11 cellular contexts compared by ENCODE assay signal in genomic region chr15:29870495-29871151, GRCh38. TPM values are rescaled to one million over a fixed set of nuclear protein-coding genes. Genes with fewer than 3 reads are reported as not detected.
DNase-seq lines count a peak whose midpoint lies in the region; ATAC-seq and TF ChIP-seq lines count a peak whose summit lies in the region.
"Had no signal": no experiment of that assay in that cellular context is flagged by ENCODE, and none has a peak within 500 bp of the region (broad histone marks: within the 10 kb centered on the region; RNA-seq: fewer than 3 reads in every experiment).

No MANE protein-coding gene starts in this region.

- H3K4me2 ChIP-seq in smooth muscle cell, result peak overlapping the region; percentile 19

- DNase-seq in NCI-H1092 (lab: John Stamatoyannopoulos, UW) (peak; percentile 1), dorsolateral prefrontal cortex (peak in 3 of 10 donors; percentile 41 to 54 (median 46)), left lung (no peak), smooth muscle cell (lab: John Stamatoyannopoulos, UW; ENCODE audit: unreplicated experiment) (no peak), LoVo (ENCODE audit: low spot score) (no peak), T1000 (lab: John Stamatoyannopoulos, UW) (no peak), activated T-cell treated with anti-CD3 and anti-CD28 coated beads for 4 hours (no peak)
- DNase-seq: activated T-cell treated with anti-CD3 and anti-CD28 coated beads, Interleukin-2, amount 50 U/mL, for 24 hours; NCI-H524; T-helper 1 cell had no signal

- H3K4me1 ChIP-seq in left lung (peaks cover 0 to 4% of the 10 kb centered on the region in 2 donors), smooth muscle cell (ENCODE audit: low read depth) (peaks cover 8% of the 10 kb centered on the region)

- TF ChIP-seq CTCF in dorsolateral prefrontal cortex (IDR thresholded peaks at IDR 0.05 in 54 of 56, conservative IDR thresholded peaks at IDR 0.05 in 2 of 56; ENCODE audit: low read depth in 1 of 56, partially characterized antibody in 56 of 56) (no peak), left lung (IDR thresholded peaks at IDR 0.05) (no peak), smooth muscle cell (IDR thresholded peaks at IDR 0.05; ENCODE audit: borderline replicate concordance, insufficient read depth, poor library complexity, severe bottlenecking) (no peak)

- no peak for ATAC-seq in left lung
- ATAC-seq in HG03280 (IDR thresholded peaks at IDR 0.05; ENCODE audit: unreplicated experiment), result no peak

- H3K79me2 ChIP-seq in smooth muscle cell (ENCODE audit: low read depth), result no peaks in the 10 kb centered on the region

- peak overlapping the region; percentile 49 for H2AFZ ChIP-seq in smooth muscle cell (ENCODE audit: low read depth)

- H4K20me1 ChIP-seq in smooth muscle cell (ENCODE audit: low read depth), result no peaks in the 10 kb centered on the region

- H3K4me3 ChIP-seq in dorsolateral prefrontal cortex (peak overlapping the region in 38 of 59 donors; percentile 0 to 43 (median 20)), left lung (no peak overlapping the region), smooth muscle cell (no peak overlapping the region)

- WGBS in smooth muscle cell (ENCODE audit: low lambda C conversion rate), result 38% methylated on average over 11 of the region's 11 CpGs

- H3K36me3 ChIP-seq in left lung, result no peaks in the 10 kb centered on the region
- H3K36me3 ChIP-seq in smooth muscle cell (ENCODE audit: low read depth), result no peaks in the 10 kb centered on the region

- H3K9me3 ChIP-seq in left lung, result no peaks in the 10 kb centered on the region
- H3K9me3 ChIP-seq in smooth muscle cell (replicated peaks; ENCODE audit: low read depth), result no peaks in the 10 kb centered on the region

- no peaks in the 10 kb centered on the region for H3F3A ChIP-seq in smooth muscle cell (ENCODE audit: low read depth)

- H3K27me3 ChIP-seq in dorsolateral prefrontal cortex, result no peaks in the 10 kb centered on the region
- no peaks in the 10 kb centered on the region for H3K27me3 ChIP-seq in left lung
- H3K27me3 ChIP-seq in smooth muscle cell (ENCODE audit: low read depth), result no peaks in the 10 kb centered on the region

- intact Hi-C loops in dorsolateral prefrontal cortex (cut with DNase I), result loop anchor here (5.0 to 10.0 kb wide), 5 partner anchors 42 to 118 kb away; partner anchors contain the start of gene TJP1 (in 2 of the 2)
- intact Hi-C loops in left lung (cut with DNase I), result no loop called here

- no peak overlapping the region for H3K9ac ChIP-seq in smooth muscle cell (ENCODE audit: low read depth)

- peak overlapping the region; percentile 51 to 94 (median 85) for H3K27ac ChIP-seq in dorsolateral prefrontal cortex
- peak overlapping the region; percentile 3 to 19 for H3K27ac ChIP-seq in left lung
- no peak overlapping the region for H3K27ac ChIP-seq in smooth muscle cell (ENCODE audit: low read depth)

RNA-seq across cellular contexts. Expression of gene TJP1, which starts 48.4 kb away (rescaled TPM):
- total RNA-seq in dorsolateral prefrontal cortex (100 to 1,000 TPM; 129 to 405 (median 201) TPM), left lung (100 to 1,000 TPM in 1 of 2 donors, 10 to 100 TPM in 1; 82.9 to 128 TPM), smooth muscle cell (73.1 and 89.6 TPM in 2 replicates)
- polyA plus RNA-seq in smooth muscle cell, result 28.4 and 48.0 TPM in 2 replicates

Comparison
In these comparisons a context has a peak if more than half of its experiments do, and no peak if none do; other contexts are left out.
1. H3K4me3 ChIP-seq: peak in dorsolateral prefrontal cortex (38 of 59); none in left lung (0 of 2) and smooth muscle cell (single experiment).
2. intact Hi-C loops: an anchor here in dorsolateral prefrontal cortex (5.0 to 10.0 kb wide); none called in left lung.